18 cellular contexts compared by ENCODE assay signal in genomic region chr15:82063055-82063454, GRCh38. TPM values are rescaled to one million over a fixed set of nuclear protein-coding genes. Genes with fewer than 3 reads are reported as not detected.
DNase-seq lines count a peak whose midpoint lies in the region; TF ChIP-seq lines count a peak whose summit lies in the region.
"Had no signal": no experiment of that assay in that cellular context is flagged by ENCODE, and none has a peak within 500 bp of the region (broad histone marks: within the 10 kb centered on the region; RNA-seq: fewer than 3 reads in every experiment).

No MANE protein-coding gene starts in this region.

- DNase-seq in COR-L47 (lab: John Stamatoyannopoulos, UW) (peak; percentile 58), SKM-1 treated with dmso at 0.1 percent for 144 hours (lab: John Stamatoyannopoulos, UW; ENCODE audit: unreplicated experiment) (no peak), Peyer's patch (no peak)
- DNase-seq in activated naive CD4-positive, alpha-beta T cell treated with Interleukin-2 at 50 U/mL for 16 hours: no peak
- DNase-seq: activated CD4-positive, alpha-beta T cell treated with anti-CD3 and anti-CD28 coated beads, Interleukin-2, amount 50 U/mL, for 48 hours; activated naive CD8-positive, alpha-beta T cell treated with anti-CD3 and anti-CD28 coated beads for 36 hours; activated T-cell treated with anti-CD3 and anti-CD28 coated beads, Interleukin-2, amount 50 U/mL, for 4 hours; BE2C; DMS 273 treated with DMSO at 0.1 percent for 48 hours; dorsolateral prefrontal cortex; NCI-H1048; NCI-H82; stimulated activated CD4-positive, alpha-beta T cell treated with anti-CD3 and anti-CD28 coated beads, Interleukin-4, amount 100 ng/mL, for 1 hour; SW 1271 had no signal

- H3K4me3 Mint-ChIP-seq in brain: peak overlapping the region in 3 of 5 experiments; percentile 2 to 50 (median 13)
- H3K4me3 Mint-ChIP-seq: activated naive CD8-positive, alpha-beta T cell treated with anti-CD3 and anti-CD28 coated beads for 36 hours; activated T-cell treated with anti-CD3 and anti-CD28 coated beads, Interleukin-2, amount 50 U/mL, for 4 hours had no signal

- H3K27me3 Mint-ChIP-seq in brain: peaks cover 21% of the 10 kb centered on the region

- no peak overlapping the region for H3K27ac Mint-ChIP-seq in brain
- H3K27ac Mint-ChIP-seq: activated naive CD8-positive, alpha-beta T cell treated with anti-CD3 and anti-CD28 coated beads for 36 hours had no signal

- H3K27ac ChIP-seq in HUES64 (ENCODE audit: low read depth, low read length) (no peak overlapping the region), neural cell (ENCODE audit: low read length) (no peak overlapping the region), Peyer's patch (no peak overlapping the region)
- H3K27ac ChIP-seq: dorsolateral prefrontal cortex, suprapubic skin had no signal

- no peak overlapping the region for H3K4me2 ChIP-seq in neural cell (ENCODE audit: low read length)

- no peaks in the 10 kb centered on the region for H3K36me3 Mint-ChIP-seq in brain
- H3K36me3 Mint-ChIP-seq: activated naive CD8-positive, alpha-beta T cell treated with anti-CD3 and anti-CD28 coated beads for 36 hours had no signal

- no peak for TF ChIP-seq RAD21 in neural cell (conservative IDR thresholded peaks at IDR 0.05)

- H3K4me1 ChIP-seq in HUES64 (ENCODE audit: insufficient read depth, low read length): peaks cover 14% of the 10 kb centered on the region
- no peaks in the 10 kb centered on the region for H3K4me1 ChIP-seq in Peyer's patch
- H3K4me1 ChIP-seq: BE2C, suprapubic skin had no signal

- peak overlapping the region; percentile 5 for H2AFZ ChIP-seq in neural cell (ENCODE audit: low read depth, low read length)

- H3K27me3 ChIP-seq in HUES64 (ENCODE audit: insufficient read depth, low read length) (peaks cover 62% of the 10 kb centered on the region), neural cell (ENCODE audit: insufficient read depth, low read depth, low read length) (peaks cover 13% of the 10 kb centered on the region), Peyer's patch (no peaks in the 10 kb centered on the region)

- no peak for TF ChIP-seq CTCF in brain (conservative IDR thresholded peaks at IDR 0.05)
- no peak for TF ChIP-seq CTCF in neural cell (IDR thresholded peaks at IDR 0.05; ENCODE audit: poor library complexity, severe bottlenecking)
- no peak for TF ChIP-seq CTCF in Peyer's patch (IDR thresholded peaks at IDR 0.05)

- H3K9ac ChIP-seq in HUES64 (ENCODE audit: low read depth, low read length) (peak overlapping the region; percentile 32; the same call in 1 of the 2 replicates), neural cell (ENCODE audit: low read length) (no peak overlapping the region)

- no peaks in the 10 kb centered on the region for H3F3A ChIP-seq in neural cell (ENCODE audit: insufficient read depth, low read length, poor library complexity, severe bottlenecking)

- no peak for TF ChIP-seq EP300 in neural cell (conservative IDR thresholded peaks at IDR 0.05; ENCODE audit: poor library complexity, severe bottlenecking)

- no peaks in the 10 kb centered on the region for H4K20me1 ChIP-seq in neural cell (ENCODE audit: insufficient read depth)

- no peaks in the 10 kb centered on the region for H3K9me3 Mint-ChIP-seq in brain
- H3K9me3 Mint-ChIP-seq: activated naive CD8-positive, alpha-beta T cell treated with anti-CD3 and anti-CD28 coated beads for 36 hours; activated T-cell treated with anti-CD3 and anti-CD28 coated beads, Interleukin-2, amount 50 U/mL, for 4 hours had no signal

- peaks cover 18% of the 10 kb centered on the region for H3K4me1 Mint-ChIP-seq in brain

- TF ChIP-seq POLR2A in Peyer's patch (IDR thresholded peaks at IDR 0.05): no peak

- H3K4me3 ChIP-seq in HUES64 (ENCODE audit: low read length): peak overlapping the region; percentile 43
- peak overlapping the region; percentile 28 for H3K4me3 ChIP-seq in neural cell (ENCODE audit: low read length)
- no peak overlapping the region for H3K4me3 ChIP-seq in Peyer's patch
- H3K4me3 ChIP-seq: dorsolateral prefrontal cortex, suprapubic skin had no signal

- no peaks in the 10 kb centered on the region for H3K79me2 ChIP-seq in neural cell (replicated peaks; ENCODE audit: insufficient read depth, low read length)

- no peaks in the 10 kb centered on the region for H3K9me2 ChIP-seq in neural cell (ENCODE audit: insufficient read depth, low read length)

- 25% methylated on average over 10 of the region's 10 CpGs for WGBS in HUES64

- H3K9me3 ChIP-seq in HUES64 (ENCODE audit: insufficient read depth, low read depth, low read length) (no peaks in the 10 kb centered on the region), neural cell (ENCODE audit: low read length) (no peaks in the 10 kb centered on the region), Peyer's patch (no peaks in the 10 kb centered on the region)
- H3K9me3 ChIP-seq: BE2C, suprapubic skin had no signal

- H3K36me3 ChIP-seq in HUES64 (ENCODE audit: insufficient read depth, low read length) (no peaks in the 10 kb centered on the region), neural cell (ENCODE audit: insufficient read depth, low read length) (no peaks in the 10 kb centered on the region), Peyer's patch (no peaks in the 10 kb centered on the region)
- H3K36me3 ChIP-seq: BE2C, suprapubic skin had no signal

TF ChIP-seq in neural cell, 6 proteins besides CTCF, POLR2A, EP300 and RAD21:
- TF ChIP-seq SMC3 (conservative IDR thresholded peaks at IDR 0.05; ENCODE audit: poor library complexity) (no peak), TAF1 (IDR thresholded peaks at IDR 0.05; ENCODE audit: low read depth) (no peak), REST (IDR thresholded peaks at IDR 0.05; ENCODE audit: borderline replicate concordance) (no peak)

RNA-seq across cellular contexts. Expression of gene MEX3B, which starts 17.2 kb away (rescaled TPM):
- 18.1 TPM for polyA plus RNA-seq in HUES64 (2013, experiment 1 of 2)
- 20.1 TPM for polyA plus RNA-seq in HUES64 (2013, experiment 2 of 2)
- 15.7 TPM for polyA plus RNA-seq in brain (ENCODE audit: insufficient read depth, low read depth, low replicate concordance)
- 38.8 and 46.0 TPM in 2 replicates for polyA plus RNA-seq in neural cell
- polyA minus RNA-seq in neural cell: 118 and 140 TPM in 2 replicates
- total RNA-seq in Peyer's patch: 1 to 10 TPM in 2 of 4 donors, under 1 TPM in 1, not detected in 1; 0.40 to 1.7 (median 1.1) TPM

Comparison
In these comparisons a context has a peak if more than half of its experiments do, and no peak if none do; other contexts are left out.
1. H3K4me3 ChIP-seq: peak in HUES64 (single experiment) and neural cell (single experiment); none in Peyer's patch (0 of 4).